ENCODE assay signal across 9 cellular contexts in genomic region chr7:151010307-151011096, GRCh38. TPM values are rescaled to one million over a fixed set of nuclear protein-coding genes. Genes with fewer than 3 reads are reported as not detected.
DNase-seq lines count a peak whose midpoint lies in the region; ATAC-seq and TF ChIP-seq lines count a peak whose summit lies in the region.
"Had no signal": no experiment of that assay in that cellular context is flagged by ENCODE, and none has a peak within 500 bp of the region (broad histone marks: within the 10 kb centered on the region; RNA-seq: fewer than 3 reads in every experiment).

No MANE protein-coding gene starts in this region.

- intact Hi-C loops in activated CD8-positive, alpha-beta T cell treated with anti-CD3 and anti-CD28 coated beads for 36 hours (cut with micrococcal nuclease), result no loop called here
- intact Hi-C loops in upper lobe of right lung (cut with DNase I), result no loop called here

- H3K36me3 ChIP-seq in iPS-20b (ENCODE audit: insufficient read depth, low read depth, low read length) (no peaks in the 10 kb centered on the region), upper lobe of right lung (no peaks in the 10 kb centered on the region)

- H3K4me3 Mint-ChIP-seq in activated CD8-positive, alpha-beta T cell treated with anti-CD3 and anti-CD28 coated beads for 36 hours, result peak overlapping the region; percentile 63

- H3K27ac Mint-ChIP-seq in activated CD8-positive, alpha-beta T cell treated with anti-CD3 and anti-CD28 coated beads for 36 hours, result peak overlapping the region; percentile 84

- peak; percentile 32 for ATAC-seq in activated CD8-positive, alpha-beta T cell treated with anti-CD3 and anti-CD28 coated beads for 36 hours
- ATAC-seq in upper lobe of right lung, result peak; percentile 57
- ATAC-seq in GM21825 (IDR thresholded peaks at IDR 0.05; ENCODE audit: unreplicated experiment), result no peak
- no peak for ATAC-seq in GM19324 (IDR thresholded peaks at IDR 0.05; ENCODE audit: low FRiP score, unreplicated experiment)

- peaks cover 19% of the 10 kb centered on the region; the same call in 1 of the 2 replicates for H3K4me1 ChIP-seq in iPS-20b (ENCODE audit: insufficient read depth, low read length)
- peaks cover 19% of the 10 kb centered on the region for H3K4me1 ChIP-seq in upper lobe of right lung

- no peaks in the 10 kb centered on the region for H3K27me3 Mint-ChIP-seq in activated CD8-positive, alpha-beta T cell treated with anti-CD3 and anti-CD28 coated beads for 36 hours

- TF ChIP-seq CTCF in activated CD8-positive, alpha-beta T cell treated with anti-CD3 and anti-CD28 coated beads for 36 hours (IDR thresholded peaks at IDR 0.05), result no peak
- no peak for TF ChIP-seq CTCF in upper lobe of right lung (IDR thresholded peaks at IDR 0.05)

- H3K27ac ChIP-seq in iPS-20b (ENCODE audit: low read length) (no peak overlapping the region), upper lobe of right lung (no peak overlapping the region)

- peak; percentile 63 for DNase-seq in stimulated activated CD4-positive, alpha-beta T cell treated with anti-CD3 and anti-CD28 coated beads, Interleukin-15, amount 100 ng/mL, for 24 hours
- DNase-seq in stimulated activated CD4-positive, alpha-beta T cell treated with anti-CD3 and anti-CD28 coated beads, Interleukin-2, amount 100 ng/mL, for 48 hours, result no peak
- peak; percentile 66 for DNase-seq in activated CD8-positive, alpha-beta T cell treated with anti-CD3 and anti-CD28 coated beads for 36 hours
- no peak for DNase-seq in upper lobe of right lung
- no peak for DNase-seq in putamen (ENCODE audit: low spot score)
- DNase-seq: NCI-H1092 had no signal

- peak overlapping the region; percentile 3; the same call in 1 of the 2 replicates for H3K9ac ChIP-seq in iPS-20b (ENCODE audit: low read depth, low read length)

- peaks cover 66% of the 10 kb centered on the region for H3K4me1 Mint-ChIP-seq in activated CD8-positive, alpha-beta T cell treated with anti-CD3 and anti-CD28 coated beads for 36 hours (ENCODE audit: low read depth)

- H3K4me3 ChIP-seq in iPS-20b (ENCODE audit: low read length) (peak overlapping the region; percentile 27; the same call in 1 of the 2 replicates), upper lobe of right lung (no peak overlapping the region)

- POLR2A ChIA-PET in activated CD8-positive, alpha-beta T cell treated with anti-CD3 and anti-CD28 coated beads for 36 hours (lab: Charles Lee), result interaction anchor here (1.1 to 2.5 kb wide), 4 partner anchors 8 to 49 kb away, joined by 3 to 18 read pairs (median 6); partner anchors contain the start of genes ABCB8 and SLC4A2

- no peaks in the 10 kb centered on the region for H3K9me3 Mint-ChIP-seq in activated CD8-positive, alpha-beta T cell treated with anti-CD3 and anti-CD28 coated beads for 36 hours

- CTCF ChIA-PET in activated CD8-positive, alpha-beta T cell treated with anti-CD3 and anti-CD28 coated beads for 36 hours (lab: Charles Lee), result interaction anchor here (0.7 to 4.3 kb wide), 16 partner anchors 8 to 134 kb away, joined by 3 to 58 read pairs (median 8); partner anchors contain the start of genes ABCB8 and AGAP3

- peaks cover 13% of the 10 kb centered on the region for H3K36me3 Mint-ChIP-seq in activated CD8-positive, alpha-beta T cell treated with anti-CD3 and anti-CD28 coated beads for 36 hours (ENCODE audit: low read depth)

- H3K9me3 ChIP-seq in iPS-20b (ENCODE audit: insufficient read depth, low read depth, low read length) (no peaks in the 10 kb centered on the region), upper lobe of right lung (no peaks in the 10 kb centered on the region)

- H3K27me3 ChIP-seq in iPS-20b (ENCODE audit: insufficient read depth, low read length) (peaks cover 12% of the 10 kb centered on the region), upper lobe of right lung (peaks cover 5% of the 10 kb centered on the region)

RNA-seq across cellular contexts. Expression of gene ATG9B, which starts 13.8 kb away (rescaled TPM):
- 10 to 100 TPM; 12.6 to 14.0 TPM for total RNA-seq in activated CD8-positive, alpha-beta T cell treated with anti-CD3 and anti-CD28 coated beads for 36 hours
- 0.17 TPM for total RNA-seq in upper lobe of right lung

RNA-seq across cellular contexts. Expression of gene ABCB8, which starts 17.7 kb away (rescaled TPM):
- total RNA-seq in activated CD8-positive, alpha-beta T cell treated with anti-CD3 and anti-CD28 coated beads for 36 hours, result 10 to 100 TPM; 41.4 to 47.5 TPM
- 40.6 TPM for total RNA-seq in upper lobe of right lung

RNA-seq across cellular contexts. Expression of gene NOS3, which starts 19.7 kb away (rescaled TPM):
- 1 to 10 TPM; 5.4 to 6.2 TPM for total RNA-seq in activated CD8-positive, alpha-beta T cell treated with anti-CD3 and anti-CD28 coated beads for 36 hours
- 42.9 TPM for total RNA-seq in upper lobe of right lung

RNA-seq across cellular contexts. Expression of gene KCNH2, which starts 32.4 kb away (rescaled TPM):
- total RNA-seq in activated CD8-positive, alpha-beta T cell treated with anti-CD3 and anti-CD28 coated beads for 36 hours, result under 1 TPM; 0.23 to 0.29 TPM
- total RNA-seq in upper lobe of right lung, result 3.6 TPM

RNA-seq across cellular contexts. Expression of gene ASIC3, which starts 37.8 kb away (rescaled TPM):
- 1 to 10 TPM; 3.7 to 5.8 TPM for total RNA-seq in activated CD8-positive, alpha-beta T cell treated with anti-CD3 and anti-CD28 coated beads for 36 hours
- total RNA-seq in upper lobe of right lung, result 2.6 TPM

Comparison
In these comparisons a context has a peak if more than half of its experiments do, and no peak if none do; other contexts are left out.
1. DNase-seq: peak in stimulated activated CD4-positive, alpha-beta T cell treated with anti-CD3 and anti-CD28 coated beads, Interleukin-15, amount 100 ng/mL, for 24 hours (single experiment) and activated CD8-positive, alpha-beta T cell treated with anti-CD3 and anti-CD28 coated beads for 36 hours (single experiment); none in stimulated activated CD4-positive, alpha-beta T cell treated with anti-CD3 and anti-CD28 coated beads, Interleukin-2, amount 100 ng/mL, for 48 hours (0 of 2), upper lobe of right lung (single experiment) and putamen (single experiment).
2. ATAC-seq: peak in activated CD8-positive, alpha-beta T cell treated with anti-CD3 and anti-CD28 coated beads for 36 hours (single experiment) and upper lobe of right lung (single experiment); none in GM21825 (single experiment) and GM19324 (single experiment).
3. RNA of gene ATG9B, which starts 13.8 kb away (total RNA-seq): 12.6 to 14.0 TPM in activated CD8-positive, alpha-beta T cell treated with anti-CD3 and anti-CD28 coated beads for 36 hours; 0.17 TPM in upper lobe of right lung (single experiment); every median in the first group is over 10 times any median in the second.